Comparison of ENCODE assay signal across 1 cellular context in the genomic region with DNA sequence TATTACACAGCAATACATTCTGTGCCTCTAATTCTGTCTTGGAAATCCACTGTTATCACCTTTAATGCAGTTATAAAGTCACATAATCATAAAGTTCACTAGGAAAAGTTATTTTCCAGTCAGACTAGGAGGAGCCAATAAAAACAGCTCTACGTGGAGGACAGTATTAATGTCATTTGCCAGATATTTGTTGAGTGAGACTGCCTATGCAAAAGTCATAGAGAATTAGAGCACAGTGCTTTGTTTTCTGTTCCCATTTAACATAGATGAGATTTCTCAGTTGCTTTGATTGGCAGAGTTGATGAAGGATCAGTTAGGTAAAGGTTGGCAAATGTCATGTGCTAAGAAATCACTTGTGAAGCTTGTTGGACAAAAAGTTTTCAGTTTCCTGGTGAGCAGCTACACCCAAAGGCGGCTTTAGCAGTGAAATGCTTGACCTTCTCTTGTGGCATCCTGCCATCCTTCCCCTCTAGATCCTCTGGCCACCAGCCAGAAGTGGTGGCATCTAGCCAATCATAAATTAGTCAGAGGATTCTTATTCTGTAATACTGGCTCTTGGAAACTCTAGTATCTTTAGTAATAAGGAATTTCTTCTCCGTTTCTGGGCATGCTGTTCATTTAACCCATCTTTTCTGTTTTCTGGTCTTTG.
A peak's percentile ranks its signal among the peaks of the same experiment; 100 is the strongest.
TF ChIP-seq lines count a peak whose summit lies in the region.

No MANE protein-coding gene starts in this region.

TF ChIP-seq in Ishikawa, 13 proteins besides CTCF, POLR2A, EP300 and RAD21 (continued from another document):
- TF ChIP-seq, protein P1, sequence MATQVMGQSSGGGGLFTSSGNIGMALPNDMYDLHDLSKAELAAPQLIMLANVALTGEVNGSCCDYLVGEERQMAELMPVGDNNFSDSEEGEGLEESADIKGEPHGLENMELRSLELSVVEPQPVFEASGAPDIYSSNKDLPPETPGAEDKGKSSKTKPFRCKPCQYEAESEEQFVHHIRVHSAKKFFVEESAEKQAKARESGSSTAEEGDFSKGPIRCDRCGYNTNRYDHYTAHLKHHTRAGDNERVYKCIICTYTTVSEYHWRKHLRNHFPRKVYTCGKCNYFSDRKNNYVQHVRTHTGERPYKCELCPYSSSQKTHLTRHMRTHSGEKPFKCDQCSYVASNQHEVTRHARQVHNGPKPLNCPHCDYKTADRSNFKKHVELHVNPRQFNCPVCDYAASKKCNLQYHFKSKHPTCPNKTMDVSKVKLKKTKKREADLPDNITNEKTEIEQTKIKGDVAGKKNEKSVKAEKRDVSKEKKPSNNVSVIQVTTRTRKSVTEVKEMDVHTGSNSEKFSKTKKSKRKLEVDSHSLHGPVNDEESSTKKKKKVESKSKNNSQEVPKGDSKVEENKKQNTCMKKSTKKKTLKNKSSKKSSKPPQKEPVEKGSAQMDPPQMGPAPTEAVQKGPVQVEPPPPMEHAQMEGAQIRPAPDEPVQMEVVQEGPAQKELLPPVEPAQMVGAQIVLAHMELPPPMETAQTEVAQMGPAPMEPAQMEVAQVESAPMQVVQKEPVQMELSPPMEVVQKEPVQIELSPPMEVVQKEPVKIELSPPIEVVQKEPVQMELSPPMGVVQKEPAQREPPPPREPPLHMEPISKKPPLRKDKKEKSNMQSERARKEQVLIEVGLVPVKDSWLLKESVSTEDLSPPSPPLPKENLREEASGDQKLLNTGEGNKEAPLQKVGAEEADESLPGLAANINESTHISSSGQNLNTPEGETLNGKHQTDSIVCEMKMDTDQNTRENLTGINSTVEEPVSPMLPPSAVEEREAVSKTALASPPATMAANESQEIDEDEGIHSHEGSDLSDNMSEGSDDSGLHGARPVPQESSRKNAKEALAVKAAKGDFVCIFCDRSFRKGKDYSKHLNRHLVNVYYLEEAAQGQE (IDR thresholded peaks at IDR 0.05; ENCODE audit: low read depth) = no peak
- TF ChIP-seq CREB1 (IDR thresholded peaks at IDR 0.05; ENCODE audit: low read depth) = no peak
- TF ChIP-seq TCF12 (IDR thresholded peaks at IDR 0.05; ENCODE audit: low read depth) = peak; percentile 47; the same call in 1 of the 2 replicates
- TF ChIP-seq, protein P2, sequence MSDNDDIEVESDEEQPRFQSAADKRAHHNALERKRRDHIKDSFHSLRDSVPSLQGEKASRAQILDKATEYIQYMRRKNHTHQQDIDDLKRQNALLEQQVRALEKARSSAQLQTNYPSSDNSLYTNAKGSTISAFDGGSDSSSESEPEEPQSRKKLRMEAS (IDR thresholded peaks at IDR 0.05) = no peak
- TF ChIP-seq ZBTB7A (IDR thresholded peaks at IDR 0.05; ENCODE audit: low read depth) = no peak
- TF ChIP-seq, protein P3, sequence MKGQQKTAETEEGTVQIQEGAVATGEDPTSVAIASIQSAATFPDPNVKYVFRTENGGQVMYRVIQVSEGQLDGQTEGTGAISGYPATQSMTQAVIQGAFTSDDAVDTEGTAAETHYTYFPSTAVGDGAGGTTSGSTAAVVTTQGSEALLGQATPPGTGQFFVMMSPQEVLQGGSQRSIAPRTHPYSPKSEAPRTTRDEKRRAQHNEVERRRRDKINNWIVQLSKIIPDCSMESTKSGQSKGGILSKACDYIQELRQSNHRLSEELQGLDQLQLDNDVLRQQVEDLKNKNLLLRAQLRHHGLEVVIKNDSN (IDR thresholded peaks at IDR 0.05) = no peak
